ENCODE assay signal across 20 cellular contexts in the genomic region with DNA sequence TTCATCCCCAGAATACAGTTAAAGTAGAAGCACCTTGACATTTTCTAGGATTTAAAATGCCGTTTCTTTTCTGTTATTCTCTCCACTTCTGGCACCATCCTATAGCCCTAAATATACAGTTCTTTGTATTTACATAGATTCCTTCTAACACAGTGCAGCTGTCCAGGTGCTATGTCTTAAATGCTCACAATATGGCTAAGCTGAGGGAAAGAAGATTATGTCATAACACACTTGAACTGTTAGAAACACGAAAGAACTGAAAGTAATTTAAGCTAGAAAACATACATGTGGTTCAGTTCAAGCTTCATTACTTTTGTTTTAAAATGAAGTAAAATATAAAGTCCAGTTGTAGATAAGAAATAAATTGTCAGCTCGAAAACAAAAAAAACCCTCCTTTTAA.
DNase-seq lines count a peak whose midpoint lies in the region; ATAC-seq and TF ChIP-seq lines count a peak whose summit lies in the region.
"Had no signal": no experiment of that assay in that cellular context is flagged by ENCODE, and none has a peak within 500 bp of the region (broad histone marks: within the 10 kb centered on the region; RNA-seq: fewer than 3 reads in every experiment).

No MANE protein-coding gene starts in this region.

- no peak overlapping the region for H2AFZ ChIP-seq in OCI-LY3 (ENCODE audit: low read depth, low read length)

- intact Hi-C loops in activated T-helper 1 cell treated with anti-CD3 and anti-CD28 coated beads, Interleukin-12 subunit alpha, Interleukin-12 subunit beta, Interleukin-2, Interleukin-4 antibody, amounts not matched to agents 30 ng/mL and 10 ng/mL and 1 ng/mL, durations not matched to agents 14 hours and 24 hours and 36 hours (cut with micrococcal nuclease), result no loop called here

- H3K27me3 ChIP-seq in OCI-LY3 (ENCODE audit: low read depth, low read length), result peaks cover 13% of the 10 kb centered on the region; the same call in 1 of the 2 replicates
- H3K27me3 ChIP-seq: gastrocnemius medialis had no signal

- H3K9ac ChIP-seq in OCI-LY3 (ENCODE audit: low read length), result no peak overlapping the region

- H3K4me1 ChIP-seq in OCI-LY3 (ENCODE audit: low read length), result peaks cover 21% of the 10 kb centered on the region
- H3K4me1 ChIP-seq: gastrocnemius medialis had no signal

- H3K4me2 ChIP-seq in OCI-LY3 (ENCODE audit: low read length), result peak overlapping the region; percentile 60

- H3K27ac ChIP-seq in OCI-LY3 (ENCODE audit: low read length), result no peak overlapping the region
- H3K27ac ChIP-seq: gastrocnemius medialis had no signal

- peak; percentile 37 for ATAC-seq in GM18520 (IDR thresholded peaks at IDR 0.05; ENCODE audit: unreplicated experiment)
- peak; percentile 49 for ATAC-seq in GM21447 (IDR thresholded peaks at IDR 0.05; ENCODE audit: unreplicated experiment)
- peak; percentile 24 for ATAC-seq in HG03060 (IDR thresholded peaks at IDR 0.05; ENCODE audit: low read depth, unreplicated experiment)
- ATAC-seq: gastrocnemius medialis, left colon had no signal

- DNase-seq in HPDE6-E6E7 (ENCODE audit: extremely low spot score) (no peak), DMS114 treated with DMSO at 0.1 percent for 48 hours (lab: John Stamatoyannopoulos, UW; ENCODE audit: unreplicated experiment) (no peak), hepatic stellate cell (ENCODE audit: low spot score) (no peak)
- no peak for DNase-seq in activated T-helper 1 cell treated with anti-CD3 and anti-CD28 coated beads, Interleukin-12 subunit alpha, Interleukin-12 subunit beta, Interleukin-2, Interleukin-4 antibody, amounts not matched to agents 30 ng/mL and 10 ng/mL and 1 ng/mL, durations not matched to agents 14 hours and 24 hours and 36 hours (ENCODE audit: low spot score)
- DNase-seq: activated naive CD4-positive, alpha-beta T cell treated with Interleukin-2 at 50 U/mL for 16 hours; caudate nucleus; CD8-positive, alpha-beta memory T cell; erythroblast; gastrocnemius medialis; left colon; NCI-H345; stimulated activated CD4-positive, alpha-beta T cell treated with anti-CD3 and anti-CD28 coated beads, Interleukin-2, amount 100 ng/mL, for 48 hours; SW 1271 had no signal

- no peaks in the 10 kb centered on the region for H3K36me3 ChIP-seq in OCI-LY3 (replicated peaks; ENCODE audit: low read depth, low read length)
- H3K36me3 ChIP-seq: gastrocnemius medialis had no signal

- no peak overlapping the region for H3K4me3 Mint-ChIP-seq in activated T-helper 1 cell treated with anti-CD3 and anti-CD28 coated beads, Interleukin-12 subunit alpha, Interleukin-12 subunit beta, Interleukin-2, Interleukin-4 antibody, amounts not matched to agents 30 ng/mL and 10 ng/mL and 1 ng/mL, durations not matched to agents 14 hours and 24 hours and 36 hours
- H3K4me3 Mint-ChIP-seq: CD8-positive, alpha-beta memory T cell; mesothelial cell of epicardium; nephron had no signal

- no peaks in the 10 kb centered on the region for H3K4me1 Mint-ChIP-seq in activated T-helper 1 cell treated with anti-CD3 and anti-CD28 coated beads, Interleukin-12 subunit alpha, Interleukin-12 subunit beta, Interleukin-2, Interleukin-4 antibody, amounts not matched to agents 30 ng/mL and 10 ng/mL and 1 ng/mL, durations not matched to agents 14 hours and 24 hours and 36 hours (ENCODE audit: low read depth)
- H3K4me1 Mint-ChIP-seq: CD8-positive, alpha-beta memory T cell; mesothelial cell of epicardium had no signal

- H3K9me3 Mint-ChIP-seq in activated T-helper 1 cell treated with anti-CD3 and anti-CD28 coated beads, Interleukin-12 subunit alpha, Interleukin-12 subunit beta, Interleukin-2, Interleukin-4 antibody, amounts not matched to agents 30 ng/mL and 10 ng/mL and 1 ng/mL, durations not matched to agents 14 hours and 24 hours and 36 hours, result no peaks in the 10 kb centered on the region
- H3K9me3 Mint-ChIP-seq: mesothelial cell of epicardium, nephron had no signal

- H3K27ac Mint-ChIP-seq in activated T-helper 1 cell treated with anti-CD3 and anti-CD28 coated beads, Interleukin-12 subunit alpha, Interleukin-12 subunit beta, Interleukin-2, Interleukin-4 antibody, amounts not matched to agents 30 ng/mL and 10 ng/mL and 1 ng/mL, durations not matched to agents 14 hours and 24 hours and 36 hours, result no peak overlapping the region
- H3K27ac Mint-ChIP-seq: CD8-positive, alpha-beta memory T cell; mesothelial cell of epicardium; progenitor cell of endocrine pancreas had no signal

- peak overlapping the region; percentile 14; the same call in 1 of the 2 replicates for H3K4me3 ChIP-seq in OCI-LY3 (ENCODE audit: low read length)
- H3K4me3 ChIP-seq: gastrocnemius medialis had no signal

- H3K79me2 ChIP-seq in OCI-LY3 (ENCODE audit: low read length), result no peaks in the 10 kb centered on the region

- H3K9me3 ChIP-seq in OCI-LY3 (ENCODE audit: insufficient read depth, low read length), result no peaks in the 10 kb centered on the region
- H3K9me3 ChIP-seq: gastrocnemius medialis had no signal

- no peaks in the 10 kb centered on the region for H3K27me3 Mint-ChIP-seq in activated T-helper 1 cell treated with anti-CD3 and anti-CD28 coated beads, Interleukin-12 subunit alpha, Interleukin-12 subunit beta, Interleukin-2, Interleukin-4 antibody, amounts not matched to agents 30 ng/mL and 10 ng/mL and 1 ng/mL, durations not matched to agents 14 hours and 24 hours and 36 hours (ENCODE audit: insufficient read depth)
- H3K27me3 Mint-ChIP-seq: CD8-positive, alpha-beta memory T cell; progenitor cell of endocrine pancreas had no signal

- TF ChIP-seq CTCF in OCI-LY3 (IDR thresholded peaks at IDR 0.05; ENCODE audit: low read depth, low read length), result no peak

- H3K36me3 Mint-ChIP-seq in activated T-helper 1 cell treated with anti-CD3 and anti-CD28 coated beads, Interleukin-12 subunit alpha, Interleukin-12 subunit beta, Interleukin-2, Interleukin-4 antibody, amounts not matched to agents 30 ng/mL and 10 ng/mL and 1 ng/mL, durations not matched to agents 14 hours and 24 hours and 36 hours (ENCODE audit: low read depth), result no peaks in the 10 kb centered on the region
- H3K36me3 Mint-ChIP-seq: CD8-positive, alpha-beta memory T cell; mesothelial cell of epicardium had no signal

- no peaks in the 10 kb centered on the region for H4K20me1 ChIP-seq in OCI-LY3 (ENCODE audit: insufficient read depth, low read length)
